17 cellular contexts compared by ENCODE assay signal in genomic region chr10:72001026-72001380, GRCh38. TPM values are rescaled to one million over a fixed set of nuclear protein-coding genes. Genes with fewer than 3 reads are reported as not detected.
DNase-seq lines count a peak whose midpoint lies in the region; ATAC-seq, FAIRE-seq and TF ChIP-seq lines count a peak whose summit lies in the region.
"Had no signal": no experiment of that assay in that cellular context is flagged by ENCODE, and none has a peak within 500 bp of the region (broad histone marks: within the 10 kb centered on the region; RNA-seq: fewer than 3 reads in every experiment).

No MANE protein-coding gene starts in this region.

- FAIRE-seq in kidney (lab: Jason Lieb, UNC), result no peak
- FAIRE-seq: frontal cortex, GM19239, H54 had no signal

- H3K9me3 ChIP-seq in breast epithelium, result no peaks in the 10 kb centered on the region
- no peaks in the 10 kb centered on the region for H3K9me3 ChIP-seq in spleen
- no peaks in the 10 kb centered on the region for H3K9me3 ChIP-seq in kidney (ENCODE audit: control insufficient read depth in 1 of 2, low read length in 2 of 2)

- no peak overlapping the region for H3K9ac ChIP-seq in kidney (ENCODE audit: low read length in 2 of 2)

- TF ChIP-seq CTCF in breast epithelium (IDR thresholded peaks at IDR 0.05), result no peak
- TF ChIP-seq CTCF in spleen (IDR thresholded peaks at IDR 0.05 in 8 of 11, conservative IDR thresholded peaks at IDR 0.05 in 3 of 11), result no peak
- no peak for TF ChIP-seq CTCF in kidney (IDR thresholded peaks at IDR 0.05; ENCODE audit: borderline replicate concordance, extremely low read depth, insufficient read depth)

- no peak for TF ChIP-seq POLR2A in breast epithelium (IDR thresholded peaks at IDR 0.05)
- no peak for TF ChIP-seq POLR2A in spleen (IDR thresholded peaks at IDR 0.05)

- H3K4me3 ChIP-seq in breast epithelium (no peak overlapping the region), spleen (no peak overlapping the region), kidney (ENCODE audit: low read length in 2 of 2) (no peak overlapping the region)

- DNase-seq in GM03348 (ENCODE audit: low spot score) (peak; percentile 41), breast epithelium (ENCODE audit: low spot score in 2 of 2) (no peak), left lobe of liver (ENCODE audit: low spot score) (no peak), spleen (no peak), OCI-M1 (lab: John Stamatoyannopoulos, UW) (no peak), kidney (no peak)
- DNase-seq in effector memory CD8-positive, alpha-beta T cell, result no peak
- DNase-seq: DMS79 treated with DMSO at 0.1 percent for 48 hours, kidney glomerular epithelial cell, NCI-H1092, NCI-H524 treated with DMSO at 0.1 percent for 48 hours, SHP77 had no signal

- H3K9me3 Mint-ChIP-seq in effector memory CD8-positive, alpha-beta T cell, result no peaks in the 10 kb centered on the region
- H3K9me3 Mint-ChIP-seq: activated naive CD4-positive, alpha-beta T cell treated with anti-CD3 and anti-CD28 coated beads, Interleukin-2, amount 50 U/mL, for 24 hours had no signal

- peak; percentile 25 for ATAC-seq in left lobe of liver
- ATAC-seq in HG02623 (IDR thresholded peaks at IDR 0.05; ENCODE audit: unreplicated experiment), result no peak
- ATAC-seq in effector memory CD8-positive, alpha-beta T cell (replicated peaks), result no peak

- 59 to 71% (median 67%) methylated on average over 1 to 4 of the region's 4 CpGs for WGBS in spleen, 5 donors

- H3K4me1 ChIP-seq in breast epithelium (peaks cover 6 to 31% of the 10 kb centered on the region in 2 donors), spleen (peaks cover 9 to 40% (median 36%) of the 10 kb centered on the region in 6 donors), kidney (ENCODE audit: control insufficient read depth in 1 of 2, insufficient read depth in 1 of 2, low read depth in 1 of 2, low read length in 2 of 2) (peaks cover 24 to 40% of the 10 kb centered on the region in 2 donors)

- intact Hi-C loops in breast epithelium (cut with DNase I; ENCODE audit: low total_unique reads) (no loop called here), spleen (cut with DNase I; ENCODE audit: low total_unique reads) (no loop called here), kidney (cut with DNase I) (no loop called here)

- H3K27ac ChIP-seq in breast epithelium (peak overlapping the region; percentile 73 to 89), spleen (peak overlapping the region in 5 of 8 donors; percentile 6 to 83 (median 20)), kidney (ENCODE audit: low read depth in 2 of 2, low read length in 2 of 2) (peak overlapping the region in 1 of 2 donors; percentile 36)

- H3K36me3 ChIP-seq in breast epithelium (no peaks in the 10 kb centered on the region), spleen (no peaks in the 10 kb centered on the region), kidney (ENCODE audit: control insufficient read depth in 1 of 2, insufficient read depth in 2 of 2, low read length in 2 of 2) (no peaks in the 10 kb centered on the region)

- peaks cover 2% of the 10 kb centered on the region for H3K36me3 Mint-ChIP-seq in effector memory CD8-positive, alpha-beta T cell (ENCODE audit: insufficient read depth)
- H3K36me3 Mint-ChIP-seq: activated naive CD4-positive, alpha-beta T cell treated with anti-CD3 and anti-CD28 coated beads, Interleukin-2, amount 50 U/mL, for 24 hours had no signal

- no peaks in the 10 kb centered on the region for H3K27me3 ChIP-seq in breast epithelium
- peaks cover 0 to 5% (median 0%) of the 10 kb centered on the region in 7 donors for H3K27me3 ChIP-seq in spleen (replicated peaks in 1 of 7)

- H3K4me3 Mint-ChIP-seq in effector memory CD8-positive, alpha-beta T cell, result no peak overlapping the region
- H3K4me3 Mint-ChIP-seq: activated naive CD4-positive, alpha-beta T cell treated with anti-CD3 and anti-CD28 coated beads, Interleukin-2, amount 50 U/mL, for 24 hours had no signal

- H3K27ac Mint-ChIP-seq in effector memory CD8-positive, alpha-beta T cell, result no peak overlapping the region
- H3K27ac Mint-ChIP-seq: activated naive CD4-positive, alpha-beta T cell treated with anti-CD3 and anti-CD28 coated beads, Interleukin-2, amount 50 U/mL, for 24 hours had no signal

- H3K4me1 Mint-ChIP-seq in effector memory CD8-positive, alpha-beta T cell (ENCODE audit: low read depth in 2 of 2), result peaks cover 5 to 6% of the 10 kb centered on the region in 2 donors
- H3K4me1 Mint-ChIP-seq: activated naive CD4-positive, alpha-beta T cell treated with anti-CD3 and anti-CD28 coated beads, Interleukin-2, amount 50 U/mL, for 24 hours had no signal

- peaks cover 0 to 25% of the 10 kb centered on the region in 2 donors for H3K27me3 Mint-ChIP-seq in effector memory CD8-positive, alpha-beta T cell
- H3K27me3 Mint-ChIP-seq: activated naive CD4-positive, alpha-beta T cell treated with anti-CD3 and anti-CD28 coated beads, Interleukin-2, amount 50 U/mL, for 24 hours had no signal

RNA-seq across cellular contexts. Expression of gene CHST3, which starts 36.8 kb away (rescaled TPM):
- total RNA-seq in breast epithelium (10 to 100 TPM; 20.2 to 34.5 (median 25.6) TPM), left lobe of liver (1.3 TPM), spleen (1 to 10 TPM; 4.1 to 8.7 (median 6.1) TPM), kidney (31.5 TPM)
- polyA plus RNA-seq in spleen (1 to 10 TPM in 1 of 3 donors, under 1 TPM in 2; 0.28 to 1.6 (median 0.56) TPM), kidney (ENCODE audit: insufficient read depth, low read depth, low replicate concordance) (9.1 TPM)
